In genomic region chr17:50550661-50551432, GRCh38 we compare ENCODE assay signal across 8 cellular contexts. TPM values are rescaled to one million over a fixed set of nuclear protein-coding genes. Genes with fewer than 3 reads are reported as not detected.
DNase-seq lines count a peak whose midpoint lies in the region; ATAC-seq and TF ChIP-seq lines count a peak whose summit lies in the region.

No MANE protein-coding gene starts in this region.

- no peak overlapping the region for H3K27ac Mint-ChIP-seq in WTC11
- no peak overlapping the region for H3K27ac Mint-ChIP-seq in T-cell

- no peaks in the 10 kb centered on the region for H3K27me3 Mint-ChIP-seq in WTC11 (ENCODE audit: low read depth)
- H3K27me3 Mint-ChIP-seq in T-cell = no peaks in the 10 kb centered on the region

- CTCF ChIA-PET in WTC11 (lab: Charles Lee) (interaction anchor here (0.6 to 5.6 kb wide), 65 partner anchors 9 to 674 kb away, joined by 3 to 313 read pairs (median 5); partner anchors contain the start of genes ABCC3, CACNA1G, EPN3 and LRRC59), T-cell (lab: Charles Lee) (interaction anchor here in 1 of 2 donors (0.5 kb wide), 1 partner anchor 72 kb away, joined by 3 read pairs; no protein-coding TSS in a partner anchor)

- ATAC-seq in WTC11 (peak; percentile 74), left ventricle myocardium superior (peak; percentile 77), sciatic nerve (peak; percentile 82), GM18907 (IDR thresholded peaks at IDR 0.05; ENCODE audit: unreplicated experiment) (no peak), T-cell (replicated peaks in 1 of 4) (no peak)

- no peaks in the 10 kb centered on the region for H3K36me3 Mint-ChIP-seq in WTC11
- peaks cover 5% of the 10 kb centered on the region for H3K36me3 Mint-ChIP-seq in T-cell

- TF ChIP-seq CTCF in WTC11 (IDR thresholded peaks at IDR 0.05) = peak; percentile 84

- no peaks in the 10 kb centered on the region for H3K9me3 Mint-ChIP-seq in WTC11
- H3K9me3 Mint-ChIP-seq in T-cell = no peaks in the 10 kb centered on the region

- H3K4me3 Mint-ChIP-seq in WTC11 (no peak overlapping the region), T-cell (no peak overlapping the region)

- intact Hi-C loops in left ventricle myocardium superior (cut with micrococcal nuclease) (loop anchor here (10.0 kb wide), 1 partner anchor 144 kb away; no protein-coding TSS in a partner anchor), sciatic nerve (cut with DNase I) (loop anchor here (5.0 kb wide), 2 partner anchors 76 to 131 kb away; no protein-coding TSS in a partner anchor)

- POLR2A ChIA-PET in WTC11 (lab: Charles Lee) = interaction anchor here (0.6 to 1.5 kb wide), 8 partner anchors 10 to 316 kb away, joined by 3 to 16 read pairs (median 4); partner anchors contain the start of genes CACNA1G and TOB1
- POLR2A ChIA-PET in T-cell (lab: Charles Lee) = interaction anchor here in 1 of 2 donors (1.0 kb wide), 1 partner anchor 9 kb away, joined by 3 read pairs; no protein-coding TSS in a partner anchor

- DNase-seq in GM03348 (ENCODE audit: low spot score) = peak; percentile 90
- DNase-seq in NCI-H1694 (lab: John Stamatoyannopoulos, UW) = peak; percentile 34
- peak; percentile 94 for DNase-seq in WTC11 (ENCODE audit: low spot score)
- DNase-seq in left ventricle myocardium superior = peak; percentile 86
- DNase-seq in sciatic nerve (ENCODE audit: low spot score) = peak; percentile 87
- no peak for DNase-seq in stimulated activated CD4-positive, alpha-beta T cell treated with anti-CD3 and anti-CD28 coated beads, Interleukin-4, amount 100 ng/mL, for 1 hour
- no peak for DNase-seq in T-cell

- H3K4me1 Mint-ChIP-seq in WTC11 (peaks cover 6% of the 10 kb centered on the region; the same call in 1 of the 2 replicates), T-cell (peaks cover 5 to 9% (median 8%) of the 10 kb centered on the region in 3 donors)

TF ChIP-seq in WTC11, 78 proteins besides CTCF, POLR2A, EP300 and RAD21 (continues in another document):
- TF ChIP-seq FOXP4 (CRISPR knock-in tag; IDR thresholded peaks at IDR 0.05) (peak; percentile 29; the same call in 1 of the 2 replicates), USF1 (CRISPR knock-in tag; IDR thresholded peaks at IDR 0.05) (peak; percentile 96), FOXK1 (CRISPR knock-in tag; IDR thresholded peaks at IDR 0.05) (0 out of 2 replicates have a peak, but pooled peaks have one; percentile 34), KAT7 (CRISPR knock-in tag; IDR thresholded peaks at IDR 0.05; ENCODE audit: borderline replicate concordance) (peak; percentile 77; the same call in 1 of the 2 replicates), NR2C2 (CRISPR knock-in tag; IDR thresholded peaks at IDR 0.05) (no peak), HMGXB4 (CRISPR knock-in tag; IDR thresholded peaks at IDR 0.05) (peak; percentile 76; the same call in 1 of the 2 replicates), SOX15 (CRISPR knock-in tag; IDR thresholded peaks at IDR 0.05) (no peak), E2F5 (CRISPR knock-in tag; IDR thresholded peaks at IDR 0.05) (peak; percentile 57; the same call in 1 of the 2 replicates), E2F1 (CRISPR knock-in tag; IDR thresholded peaks at IDR 0.05) (no peak), ZNF121 (CRISPR knock-in tag; IDR thresholded peaks at IDR 0.05) (peak; percentile 64; the same call in 1 of the 2 replicates), USF2 (CRISPR knock-in tag; IDR thresholded peaks at IDR 0.05) (peak; percentile 96), ZNF423 (CRISPR knock-in tag; IDR thresholded peaks at IDR 0.05) (no peak), ZNF219 (CRISPR knock-in tag; IDR thresholded peaks at IDR 0.05; ENCODE audit: borderline replicate concordance) (no peak), ETV6 (CRISPR knock-in tag; IDR thresholded peaks at IDR 0.05) (peak; percentile 69; the same call in 1 of the 2 replicates)

RNA-seq across cellular contexts. Expression of gene SPATA20, which starts 3.9 kb away (rescaled TPM):
- total RNA-seq in WTC11 (2021) = 24.6 to 30.6 TPM (median 26.3 TPM) in 3 replicates
- 68.7 TPM for total RNA-seq in left ventricle myocardium superior
- total RNA-seq in sciatic nerve = 37.5 TPM
- total RNA-seq in T-cell = 10 to 100 TPM in 4 of 5 donors, 1 to 10 TPM in 1; 8.9 to 25.7 (median 20.3) TPM

RNA-seq across cellular contexts. Expression of gene CACNA1G, which starts 9.7 kb away (rescaled TPM):
- total RNA-seq in WTC11 (2021) (5.4 to 6.7 TPM (median 6.2 TPM) in 3 replicates), left ventricle myocardium superior (0.25 TPM), sciatic nerve (0.36 TPM), T-cell (not detected)

RNA-seq across cellular contexts. Expression of gene EPN3, which starts 18.3 kb away (rescaled TPM):
- 6.9 to 8.8 TPM (median 8.1 TPM) in 3 replicates for total RNA-seq in WTC11 (2021)
- total RNA-seq in left ventricle myocardium superior = 33.4 TPM
- 0.27 TPM for total RNA-seq in sciatic nerve
- total RNA-seq in T-cell = under 1 TPM in 2 of 5 donors, not detected in 3; 0.08 to 0.44 TPM

RNA-seq across cellular contexts. Expression of gene MYCBPAP, which starts 42.6 kb away (rescaled TPM):
- 5.7 to 6.9 TPM (median 6.6 TPM) in 3 replicates for total RNA-seq in WTC11 (2021)
- total RNA-seq in left ventricle myocardium superior = 0.55 TPM
- total RNA-seq in sciatic nerve = 3.3 TPM
- total RNA-seq in T-cell = 1 to 10 TPM in 4 of 5 donors, under 1 TPM in 1; 0.92 to 6.9 (median 4.7) TPM

Comparison
In these comparisons a context has a peak if more than half of its experiments do, and no peak if none do; other contexts are left out.
1. DNase-seq: peak in GM03348 (single experiment), NCI-H1694 (single experiment), WTC11 (single experiment), left ventricle myocardium superior (single experiment) and sciatic nerve (single experiment); none in stimulated activated CD4-positive, alpha-beta T cell treated with anti-CD3 and anti-CD28 coated beads, Interleukin-4, amount 100 ng/mL, for 1 hour (single experiment) and T-cell (0 of 34).
2. ATAC-seq: peak in WTC11 (single experiment), left ventricle myocardium superior (single experiment) and sciatic nerve (single experiment); none in GM18907 (single experiment) and T-cell (0 of 4).